10 cellular contexts compared by ENCODE assay signal in the genomic region with DNA sequence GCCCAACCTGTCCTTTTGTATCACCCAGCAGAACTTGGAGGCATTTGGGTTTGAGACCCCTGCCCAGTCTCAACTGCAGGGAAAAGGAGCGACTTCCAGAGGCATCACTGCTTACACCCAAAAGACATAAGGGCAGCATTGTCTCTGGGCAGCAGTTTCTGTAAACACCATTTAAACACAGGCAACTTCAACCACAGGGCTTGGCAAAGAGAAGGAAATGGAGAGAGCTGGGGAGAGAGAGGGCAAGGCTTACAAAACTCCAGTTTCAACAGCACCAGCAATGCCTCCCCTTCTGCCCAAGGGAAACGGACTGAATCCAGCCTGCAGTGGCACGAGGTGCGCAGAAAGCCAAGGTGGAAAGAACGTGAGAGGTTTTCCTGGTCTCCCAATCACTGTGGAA.
"Had no signal": no experiment of that assay in that cellular context is flagged by ENCODE, and none has a peak within 500 bp of the region (broad histone marks: within the 10 kb centered on the region; RNA-seq: fewer than 3 reads in every experiment).

No MANE protein-coding gene starts in this region.

- H3K27ac ChIP-seq: heart right ventricle, parathyroid adenoma had no signal

- ATAC-seq: heart right ventricle; left ventricle myocardium superior; stimulated activated effector memory CD8-positive, alpha-beta T cell treated with anti-CD3 and anti-CD28 coated beads, Interleukin-12 subunit alpha, Interleukin-12 subunit beta, amount 100 ng/mL, for 72 hours; T-helper 17 cell had no signal

- DNase-seq: activated B cell treated with CpG ODN at 0.5 μM for 24 hours; activated CD4-positive, alpha-beta T cell treated with anti-CD3 and anti-CD28 coated beads, Interleukin-2, amount 10 ng/mL, durations not matched to agents 24 days and 14 days; activated T-cell treated with anti-CD3 and anti-CD28 coated beads for 4 hours; amygdala; dermis blood vessel endothelial cell; heart right ventricle; left ventricle myocardium superior; T-helper 17 cell had no signal

- H2AFZ ChIP-seq: parathyroid adenoma had no signal

- H3K4me3 ChIP-seq: heart right ventricle had no signal

- H3K79me2 ChIP-seq: parathyroid adenoma had no signal

- H3K36me3 ChIP-seq: heart right ventricle had no signal

- H3K4me1 ChIP-seq: heart right ventricle had no signal

- H3K9ac ChIP-seq: parathyroid adenoma had no signal

- H3K9me3 ChIP-seq: heart right ventricle had no signal
